ENCODE assay signal across 24 cellular contexts in the genomic region with DNA sequence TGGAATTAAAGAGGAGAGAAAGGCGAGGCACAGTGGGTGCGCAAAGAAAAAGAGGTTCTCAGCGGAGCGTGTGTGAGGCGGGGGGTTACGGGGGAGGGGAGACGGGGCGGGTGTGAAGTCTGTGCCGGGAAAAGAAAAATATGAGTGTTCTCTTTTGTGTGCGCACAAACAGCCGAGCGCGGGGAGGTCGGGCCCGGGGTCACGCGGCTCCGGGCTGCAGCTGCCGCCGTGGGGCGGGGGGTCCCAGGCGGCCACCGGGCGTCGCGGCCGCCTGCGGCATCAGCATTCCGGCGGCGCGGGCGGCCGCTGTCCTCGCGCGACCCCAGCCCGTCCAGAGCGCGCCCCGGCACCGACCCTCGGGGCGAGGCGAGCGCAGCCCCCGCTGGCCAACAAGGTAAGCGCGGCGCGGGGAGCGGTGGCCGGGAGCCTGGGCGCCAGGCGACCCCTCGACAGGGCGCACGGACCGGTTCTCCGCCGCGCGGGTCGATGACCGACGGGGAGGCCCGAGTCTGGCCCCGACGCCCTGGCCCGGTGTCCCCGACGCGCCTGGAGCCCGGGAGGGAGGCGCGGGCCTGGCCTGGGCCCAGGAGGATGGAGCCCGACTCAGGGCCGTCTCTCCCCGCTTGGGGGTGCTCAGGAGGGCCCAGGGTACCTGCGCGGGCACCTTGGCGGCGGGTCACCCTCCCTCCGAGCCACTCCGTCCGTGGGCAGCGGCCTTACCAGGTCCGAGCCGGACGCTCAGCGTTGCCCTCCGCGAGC.
DNase-seq lines count a peak whose midpoint lies in the region; ATAC-seq and TF ChIP-seq lines count a peak whose summit lies in the region.
"Had no signal": no experiment of that assay in that cellular context is flagged by ENCODE, and none has a peak within 500 bp of the region (broad histone marks: within the 10 kb centered on the region; RNA-seq: fewer than 3 reads in every experiment).

No MANE protein-coding gene starts in this region.

- H3K9me3 ChIP-seq in naive thymus-derived CD4-positive, alpha-beta T cell (ENCODE audit: control insufficient read depth in 2 of 3, low read length in 3 of 3) = no peaks in the 10 kb centered on the region
- H3K9me3 ChIP-seq: gastrocnemius medialis, right atrium auricular region, tibial nerve had no signal

- no peaks in the 10 kb centered on the region for H3K4me1 Mint-ChIP-seq in activated CD4-positive, alpha-beta T cell treated with anti-CD3 and anti-CD28 coated beads, Interleukin-2, amount 10 ng/mL, durations not matched to agents 7 days and 5 days
- H3K4me1 Mint-ChIP-seq in naive thymus-derived CD4-positive, alpha-beta T cell = peaks cover 0 to 21% (median 6%) of the 10 kb centered on the region in 7 donors
- H3K4me1 Mint-ChIP-seq in type B pancreatic cell (ENCODE audit: unreplicated experiment) = peaks cover 9% of the 10 kb centered on the region

- no peak overlapping the region for H3K4me3 ChIP-seq in naive thymus-derived CD4-positive, alpha-beta T cell (ENCODE audit: low read length)
- H3K4me3 ChIP-seq: gastrocnemius medialis, right atrium auricular region, tibial nerve had no signal

- H3K27ac ChIP-seq in naive thymus-derived CD4-positive, alpha-beta T cell (ENCODE audit: low read depth, low read length) = no peak overlapping the region
- H3K27ac ChIP-seq: 22Rv1, gastrocnemius medialis, right atrium auricular region, tibial nerve, VCaP had no signal

- intact Hi-C loops in naive thymus-derived CD4-positive, alpha-beta T cell (cut with micrococcal nuclease) = loop anchor here in 1 of 2 donors (10.0 kb wide), 1 partner anchor 107 kb away; a partner anchor contains a TSS

- peaks cover 3 to 7% of the 10 kb centered on the region in 2 donors for H3K27me3 ChIP-seq in naive thymus-derived CD4-positive, alpha-beta T cell (ENCODE audit: control insufficient read depth in 2 of 2, insufficient read depth in 2 of 2, low read length in 2 of 2)

- CTCF ChIA-PET in activated CD4-positive, alpha-beta T cell treated with anti-CD3 and anti-CD28 coated beads, Interleukin-2, amount 10 ng/mL, durations not matched to agents 7 days and 5 days (lab: Charles Lee) = no interaction called here
- CTCF ChIA-PET in naive thymus-derived CD4-positive, alpha-beta T cell (lab: Charles Lee) = no interaction called here

- peak overlapping the region; percentile 20 for H3K27ac Mint-ChIP-seq in activated CD4-positive, alpha-beta T cell treated with anti-CD3 and anti-CD28 coated beads, Interleukin-2, amount 10 ng/mL, durations not matched to agents 7 days and 5 days
- no peak overlapping the region for H3K27ac Mint-ChIP-seq in naive thymus-derived CD4-positive, alpha-beta T cell
- peak overlapping the region; percentile 63 for H3K27ac Mint-ChIP-seq in type B pancreatic cell

- ATAC-seq in esophagus mucosa (peak; percentile 36), HG03135 (IDR thresholded peaks at IDR 0.05; ENCODE audit: unreplicated experiment) (no peak)
- no peak for ATAC-seq in naive thymus-derived CD4-positive, alpha-beta T cell
- ATAC-seq: gastrocnemius medialis had no signal

- H3K36me3 ChIP-seq in naive thymus-derived CD4-positive, alpha-beta T cell (ENCODE audit: control insufficient read depth in 2 of 3, insufficient read depth in 3 of 3, low read length in 3 of 3) = no peaks in the 10 kb centered on the region
- H3K36me3 ChIP-seq: gastrocnemius medialis, right atrium auricular region, tibial nerve had no signal

- H3K4me3 Mint-ChIP-seq in activated CD4-positive, alpha-beta T cell treated with anti-CD3 and anti-CD28 coated beads, Interleukin-2, amount 10 ng/mL, durations not matched to agents 7 days and 5 days = no peak overlapping the region
- H3K4me3 Mint-ChIP-seq in naive thymus-derived CD4-positive, alpha-beta T cell = peak overlapping the region in 8 of 10 donors; percentile 30 to 65 (median 54)
- H3K4me3 Mint-ChIP-seq in type B pancreatic cell = peak overlapping the region; percentile 78

- no peaks in the 10 kb centered on the region for H3K9me3 Mint-ChIP-seq in activated CD4-positive, alpha-beta T cell treated with anti-CD3 and anti-CD28 coated beads, Interleukin-2, amount 10 ng/mL, durations not matched to agents 7 days and 5 days
- H3K9me3 Mint-ChIP-seq in naive thymus-derived CD4-positive, alpha-beta T cell = peaks cover 0 to 33% (median 7%) of the 10 kb centered on the region in 11 donors
- no peaks in the 10 kb centered on the region for H3K9me3 Mint-ChIP-seq in type B pancreatic cell

- TF ChIP-seq CTCF in type B pancreatic cell (conservative IDR thresholded peaks at IDR 0.05) = no peak

- peaks cover 70% of the 10 kb centered on the region for H3K27me3 Mint-ChIP-seq in activated CD4-positive, alpha-beta T cell treated with anti-CD3 and anti-CD28 coated beads, Interleukin-2, amount 10 ng/mL, durations not matched to agents 7 days and 5 days
- H3K27me3 Mint-ChIP-seq in naive thymus-derived CD4-positive, alpha-beta T cell = peaks cover 59 to 72% (median 67%) of the 10 kb centered on the region in 5 donors
- H3K27me3 Mint-ChIP-seq in type B pancreatic cell = peaks cover 76% of the 10 kb centered on the region

- H3K4me1 ChIP-seq in naive thymus-derived CD4-positive, alpha-beta T cell (ENCODE audit: control insufficient read depth in 2 of 2, insufficient read depth in 2 of 2, low read length in 2 of 2) = no peaks in the 10 kb centered on the region
- H3K4me1 ChIP-seq: gastrocnemius medialis had no signal

- POLR2A ChIA-PET in activated CD4-positive, alpha-beta T cell treated with anti-CD3 and anti-CD28 coated beads, Interleukin-2, amount 10 ng/mL, durations not matched to agents 7 days and 5 days (lab: Charles Lee) = no interaction called here
- POLR2A ChIA-PET in naive thymus-derived CD4-positive, alpha-beta T cell (lab: Charles Lee) = no interaction called here

- no peaks in the 10 kb centered on the region for H3K36me3 Mint-ChIP-seq in activated CD4-positive, alpha-beta T cell treated with anti-CD3 and anti-CD28 coated beads, Interleukin-2, amount 10 ng/mL, durations not matched to agents 7 days and 5 days (ENCODE audit: low read depth)
- H3K36me3 Mint-ChIP-seq in naive thymus-derived CD4-positive, alpha-beta T cell = peaks cover 0 to 7% (median 4%) of the 10 kb centered on the region in 5 donors
- H3K36me3 Mint-ChIP-seq in type B pancreatic cell = no peaks in the 10 kb centered on the region

- DNase-seq in activated CD4-positive, alpha-beta T cell treated with anti-CD3 and anti-CD28 coated beads, Interleukin-2, amount 10 ng/mL, durations not matched to agents 7 days and 5 days = no peak
- DNase-seq in activated CD4-positive, alpha-beta T cell treated with anti-CD3 and anti-CD28 coated beads for 1 hour = no peak
- DNase-seq in naive thymus-derived CD4-positive, alpha-beta T cell = no peak
- no peak for DNase-seq in type B pancreatic cell (ENCODE audit: extremely low spot score, unreplicated experiment)
- no peak for DNase-seq in NCI-H510A treated with DMSO at 0.1 percent for 48 hours (lab: John Stamatoyannopoulos, UW)
- no peak for DNase-seq in RPMI8226
- DNase-seq: activated CD4-positive, alpha-beta T cell treated with anti-CD3 and anti-CD28 coated beads, Interleukin-2, amount 50 U/mL, for 4 hours; activated CD8-positive, alpha-beta memory T cell treated with anti-CD3 and anti-CD28 coated beads, Interleukin-2, amount 50 U/mL, for 48 hours; activated effector memory CD4-positive, alpha-beta T cell treated with anti-CD3 and anti-CD28 coated beads, Interleukin-2, amount 50 U/mL, for 16 hours; DND-41; gastrocnemius medialis; GOT3; Kasumi-1; NCI-H1048; NCI-H1930; NCI-H226; NK-92 treated with Interleukin-12 subunit alpha and Interleukin-12 subunit beta, amount 100 ng/mL, for 24 hours; stimulated activated CD4-positive, alpha-beta T cell treated with anti-CD3 and anti-CD28 coated beads, Interleukin-15, amount 100 ng/mL, for 24 hours had no signal

Comparison
In these comparisons a context has a peak if more than half of its experiments do, and no peak if none do; other contexts are left out.
1. H3K27ac Mint-ChIP-seq: peak in activated CD4-positive, alpha-beta T cell treated with anti-CD3 and anti-CD28 coated beads, Interleukin-2, amount 10 ng/mL, durations not matched to agents 7 days and 5 days (single experiment) and type B pancreatic cell (single experiment); none in naive thymus-derived CD4-positive, alpha-beta T cell (0 of 9).